ENCODE assay signal across 18 cellular contexts in the genomic region with DNA sequence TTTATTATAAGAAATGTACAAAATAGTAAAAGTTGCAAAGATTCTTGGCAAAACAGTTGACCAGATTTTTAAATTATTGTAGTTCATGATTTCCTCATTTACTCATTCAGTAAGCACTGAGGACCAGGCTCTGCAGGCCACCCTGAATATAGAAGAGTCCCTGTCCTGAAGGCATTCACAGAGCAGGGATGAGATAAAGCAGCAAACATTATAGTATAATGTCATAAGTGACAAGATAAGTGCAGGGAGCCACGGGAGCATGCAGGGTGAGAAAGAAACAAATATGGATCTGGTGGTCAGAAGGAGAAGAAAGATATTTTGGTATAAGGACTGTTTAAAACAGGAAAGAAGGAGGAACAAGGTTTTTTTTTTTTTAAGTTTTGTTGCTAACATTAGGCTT. TPM values are rescaled to one million over a fixed set of nuclear protein-coding genes. Genes with fewer than 3 reads are reported as not detected.
DNase-seq lines count a peak whose midpoint lies in the region; ATAC-seq and TF ChIP-seq lines count a peak whose summit lies in the region.
"Had no signal": no experiment of that assay in that cellular context is flagged by ENCODE, and none has a peak within 500 bp of the region (broad histone marks: within the 10 kb centered on the region; RNA-seq: fewer than 3 reads in every experiment).

No MANE protein-coding gene starts in this region.

- intact Hi-C loops in spleen (cut with DNase I; ENCODE audit: low total_unique reads): no loop called here

- no peak for TF ChIP-seq POLR2A in spleen (IDR thresholded peaks at IDR 0.05)

- H2AFZ ChIP-seq in KMS-11 (ENCODE audit: low read depth): no peak overlapping the region

- no peak for DNase-seq in activated T-cell treated with anti-CD3 and anti-CD28 coated beads, Interleukin-2, amount 50 U/mL, for 72 hours
- no peak for DNase-seq in activated T-cell treated with anti-CD3 and anti-CD28 coated beads, Interleukin-2, amount 50 U/mL, for 1 hour
- DNase-seq in activated naive CD8-positive, alpha-beta T cell treated with anti-CD3 and anti-CD28 coated beads, Interleukin-2, amount 50 U/mL, for 24 hours: no peak
- DNase-seq in spleen (no peak), cerebellar nuclear complex (lab: John Stamatoyannopoulos, UW) (no peak)
- no peak for DNase-seq in stimulated activated CD4-positive, alpha-beta T cell treated with anti-CD3 and anti-CD28 coated beads, Interleukin-12 subunit alpha, Interleukin-12 subunit beta, amount 100 ng/mL, for 4 hours
- DNase-seq: activated T-cell treated with anti-CD3 and anti-CD28 coated beads, Interleukin-2, amount 50 U/mL, for 48 hours; aorta; Calu3; left colon; NCI-H187; right lobe of liver; SHP77 treated with DMSO at 0.1 percent for 48 hours; stimulated activated CD4-positive, alpha-beta T cell treated with anti-CD3 and anti-CD28 coated beads, Interleukin-1b, Interleukin-23, amount 100 ng/mL, for 48 hours had no signal

- peaks cover 89% of the 10 kb centered on the region for H3K4me1 Mint-ChIP-seq in activated T-cell treated with anti-CD3 and anti-CD28 coated beads, Interleukin-2, amount 50 U/mL, for 72 hours (ENCODE audit: low read depth)
- peaks cover 87% of the 10 kb centered on the region for H3K4me1 Mint-ChIP-seq in activated naive CD8-positive, alpha-beta T cell treated with anti-CD3 and anti-CD28 coated beads, Interleukin-2, amount 50 U/mL, for 24 hours

- no peaks in the 10 kb centered on the region for H3K9me3 ChIP-seq in spleen
- H3K9me3 ChIP-seq: right lobe of liver, suprapubic skin had no signal

- no peak overlapping the region for H3K9ac ChIP-seq in KMS-11

- H3K27ac Mint-ChIP-seq in activated T-cell treated with anti-CD3 and anti-CD28 coated beads, Interleukin-2, amount 50 U/mL, for 72 hours: peak overlapping the region; percentile 82
- H3K27ac Mint-ChIP-seq in activated naive CD8-positive, alpha-beta T cell treated with anti-CD3 and anti-CD28 coated beads, Interleukin-2, amount 50 U/mL, for 24 hours: peak overlapping the region; percentile 76

- H3K4me1 ChIP-seq in KMS-11 (ENCODE audit: low read depth, poor library complexity, severe bottlenecking) (peaks cover 46% of the 10 kb centered on the region), spleen (peaks cover 23 to 100% (median 78%) of the 10 kb centered on the region in 6 donors)

- peaks cover 0 to 5% of the 10 kb centered on the region in 2 donors for H3K36me3 Mint-ChIP-seq in activated T-cell treated with anti-CD3 and anti-CD28 coated beads, Interleukin-2, amount 50 U/mL, for 72 hours (ENCODE audit: insufficient read depth in 2 of 2)
- H3K36me3 Mint-ChIP-seq in activated naive CD8-positive, alpha-beta T cell treated with anti-CD3 and anti-CD28 coated beads, Interleukin-2, amount 50 U/mL, for 24 hours (ENCODE audit: low read depth): peaks cover 8% of the 10 kb centered on the region

- peak overlapping the region; percentile 32 to 44 for H3K4me3 Mint-ChIP-seq in activated T-cell treated with anti-CD3 and anti-CD28 coated beads, Interleukin-2, amount 50 U/mL, for 72 hours
- H3K4me3 Mint-ChIP-seq in activated naive CD8-positive, alpha-beta T cell treated with anti-CD3 and anti-CD28 coated beads, Interleukin-2, amount 50 U/mL, for 24 hours: no peak overlapping the region

- no peaks in the 10 kb centered on the region for H4K20me1 ChIP-seq in KMS-11 (ENCODE audit: insufficient read depth)

- H3K27me3 ChIP-seq in KMS-11 (ENCODE audit: insufficient read depth, low read depth) (no peaks in the 10 kb centered on the region), spleen (replicated peaks in 1 of 7) (no peaks in the 10 kb centered on the region)
- H3K27me3 ChIP-seq: right lobe of liver, suprapubic skin had no signal

- H3K27me3 Mint-ChIP-seq in activated T-cell treated with anti-CD3 and anti-CD28 coated beads, Interleukin-2, amount 50 U/mL, for 72 hours (ENCODE audit: low read depth): no peaks in the 10 kb centered on the region
- no peaks in the 10 kb centered on the region for H3K27me3 Mint-ChIP-seq in activated naive CD8-positive, alpha-beta T cell treated with anti-CD3 and anti-CD28 coated beads, Interleukin-2, amount 50 U/mL, for 24 hours

- H3K9me3 Mint-ChIP-seq in activated T-cell treated with anti-CD3 and anti-CD28 coated beads, Interleukin-2, amount 50 U/mL, for 72 hours: peaks cover 0 to 2% of the 10 kb centered on the region in 2 donors
- H3K9me3 Mint-ChIP-seq in activated naive CD8-positive, alpha-beta T cell treated with anti-CD3 and anti-CD28 coated beads, Interleukin-2, amount 50 U/mL, for 24 hours: no peaks in the 10 kb centered on the region

- no peak for ATAC-seq in activated T-cell treated with anti-CD3 and anti-CD28 coated beads, Interleukin-2, amount 50 U/mL, for 72 hours (replicated peaks in 1 of 2)
- no peak for ATAC-seq in activated naive CD8-positive, alpha-beta T cell treated with anti-CD3 and anti-CD28 coated beads, Interleukin-2, amount 50 U/mL, for 24 hours
- no peak for ATAC-seq in HG02970 (IDR thresholded peaks at IDR 0.05; ENCODE audit: low FRiP score, unreplicated experiment)
- ATAC-seq: left colon, right lobe of liver had no signal

- no peak overlapping the region for H3K4me3 ChIP-seq in KMS-11 (IDR thresholded peaks at IDR 0.05; ENCODE audit: insufficient read depth, low read depth, low read length)
- no peak overlapping the region for H3K4me3 ChIP-seq in spleen
- H3K4me3 ChIP-seq: right lobe of liver, suprapubic skin had no signal

- 20 to 43% (median 35%) methylated on average over 1 of the region's 1 CpG for WGBS in spleen, 5 donors

- H3K27ac ChIP-seq in KMS-11 (peak overlapping the region; percentile 50; the same call in 1 of the 2 replicates), spleen (peak overlapping the region in 6 of 8 donors; percentile 57 to 80 (median 70))
- H3K27ac ChIP-seq: suprapubic skin had no signal

- H3K79me2 ChIP-seq in KMS-11 (ENCODE audit: insufficient read depth, low read depth): no peaks in the 10 kb centered on the region; the same call in 1 of the 2 replicates

- H3K36me3 ChIP-seq in KMS-11 (ENCODE audit: insufficient read depth) (no peaks in the 10 kb centered on the region), spleen (peaks cover 0 to 9% (median 0%) of the 10 kb centered on the region in 6 donors)
- H3K36me3 ChIP-seq: right lobe of liver, suprapubic skin had no signal

- peak overlapping the region; percentile 74 for H3K4me2 ChIP-seq in KMS-11

- no peak for TF ChIP-seq CTCF in KMS-11 (conservative IDR thresholded peaks at IDR 0.05; ENCODE audit: low read depth, low read length)
- TF ChIP-seq CTCF in spleen (IDR thresholded peaks at IDR 0.05 in 8 of 11, conservative IDR thresholded peaks at IDR 0.05 in 3 of 11): no peak

RNA-seq across cellular contexts. Expression of a gene that starts 46.0 kb away (rescaled TPM):
- total RNA-seq in activated T-cell treated with anti-CD3 and anti-CD28 coated beads, Interleukin-2, amount 50 U/mL, for 72 hours: 10 to 100 TPM; 53.3 to 61.0 TPM
- 100 to 1,000 TPM in 4 of 7 donors, 10 to 100 TPM in 3; 87.9 to 137 (median 104) TPM for total RNA-seq in spleen
- 10 to 100 TPM; 14.8 to 17.6 (median 15.2) TPM for polyA plus RNA-seq in spleen
- total RNA-seq: G401 had no signal
